16 cellular contexts compared by ENCODE assay signal in genomic region chrX:17802756-17803155, GRCh38. TPM values are rescaled to one million over a fixed set of nuclear protein-coding genes. Genes with fewer than 3 reads are reported as not detected.
"Had no signal": no experiment of that assay in that cellular context is flagged by ENCODE, and none has a peak within 500 bp of the region (broad histone marks: within the 10 kb centered on the region; RNA-seq: fewer than 3 reads in every experiment).

No MANE protein-coding gene starts in this region.

- H3K27me3 ChIP-seq: colonic mucosa, esophagus muscularis mucosa, right lobe of liver, stomach, suprapubic skin, tibial nerve had no signal

- H3K4me1 ChIP-seq: colonic mucosa, esophagus muscularis mucosa, parathyroid adenoma, right lobe of liver, stomach, suprapubic skin, tibial nerve had no signal

- H3K9me3 ChIP-seq: colonic mucosa, esophagus muscularis mucosa, right lobe of liver, stomach, suprapubic skin, tibial nerve had no signal

- H3K36me3 ChIP-seq: colonic mucosa, right lobe of liver, suprapubic skin had no signal

- DNase-seq: activated CD4-positive, alpha-beta T cell treated with anti-CD3 and anti-CD28 coated beads for 1 hour; activated CD4-positive, alpha-beta T cell treated with anti-CD3 and anti-CD28 coated beads, Interleukin-2, amount 50 U/mL, for 1 hour; activated CD8-positive, alpha-beta T cell treated with anti-CD3 and anti-CD28 coated beads, Interleukin-2, amount 10 ng/mL, durations not matched to agents 7 days and 5 days; colonic mucosa; dorsolateral prefrontal cortex; effector memory CD8-positive, alpha-beta T cell; glutamatergic neuron; hippocampal formation; right lobe of liver; stomach had no signal

- H3K4me3 ChIP-seq: colonic mucosa, dorsolateral prefrontal cortex, esophagus muscularis mucosa, right lobe of liver, skin epidermis, stomach, suprapubic skin, tibial nerve had no signal

RNA-seq across cellular contexts. Expression of gene RAI2, which starts 58.3 kb away (rescaled TPM):
- total RNA-seq: activated CD8-positive, alpha-beta T cell treated with anti-CD3 and anti-CD28 coated beads, Interleukin-2, amount 10 ng/mL, durations not matched to agents 7 days and 5 days; bronchial epithelial cell had no signal
